4 cellular contexts compared by ENCODE assay signal in the genomic region with DNA sequence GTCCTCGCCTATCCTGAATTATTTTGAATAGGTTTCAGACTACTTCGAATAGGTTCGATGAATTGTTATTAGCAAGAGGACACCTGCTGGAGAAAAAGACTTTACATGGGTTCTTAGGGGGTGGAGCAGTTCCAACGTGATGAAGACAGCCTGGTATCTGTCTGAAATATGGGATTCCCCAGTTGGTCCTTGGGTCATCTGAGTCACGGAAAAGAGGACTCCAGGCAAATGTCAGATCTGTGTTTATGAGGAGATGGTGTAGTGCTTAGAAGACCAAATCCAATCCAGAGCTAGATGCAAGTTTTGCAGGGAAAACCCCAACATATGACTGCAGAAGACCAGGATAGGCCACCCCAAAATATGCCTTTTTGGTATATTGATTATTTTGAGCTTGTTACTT.
"Had no signal": no experiment of that assay in that cellular context is flagged by ENCODE, and none has a peak within 500 bp of the region (broad histone marks: within the 10 kb centered on the region; RNA-seq: fewer than 3 reads in every experiment).

No MANE protein-coding gene starts in this region.

- H3K4me3 Mint-ChIP-seq: H9, IgD-negative memory B cell had no signal

- H3K9me3 Mint-ChIP-seq: H9, IgD-negative memory B cell had no signal

- DNase-seq: GM23248, H9, HCEC 1CT had no signal

- H3K27ac Mint-ChIP-seq: H9, IgD-negative memory B cell had no signal

- H3K36me3 Mint-ChIP-seq: IgD-negative memory B cell had no signal

- H3K27ac ChIP-seq: GM23248 had no signal

- H3K4me1 Mint-ChIP-seq: IgD-negative memory B cell had no signal

- H3K4me3 ChIP-seq: GM23248 had no signal

- H3K9ac ChIP-seq: GM23248 had no signal
